Comparison of ENCODE assay signal across 24 cellular contexts in genomic region chr11:34002420-34002819, GRCh38. TPM values are rescaled to one million over a fixed set of nuclear protein-coding genes. Genes with fewer than 3 reads are reported as not detected.
DNase-seq lines count a peak whose midpoint lies in the region; ATAC-seq, FAIRE-seq and TF ChIP-seq lines count a peak whose summit lies in the region.
"Had no signal": no experiment of that assay in that cellular context is flagged by ENCODE, and none has a peak within 500 bp of the region (broad histone marks: within the 10 kb centered on the region; RNA-seq: fewer than 3 reads in every experiment).

No MANE protein-coding gene starts in this region.

- peak; percentile 50 for DNase-seq in D341Med (ENCODE audit: low spot score)
- peak; percentile 22 for DNase-seq in SK-N-DZ (ENCODE audit: low spot score)
- DNase-seq in osteocyte (ENCODE audit: extremely low spot score, unreplicated experiment), result peak; percentile 8
- DNase-seq in HTR-8/SVneo (ENCODE audit: insufficient read length, low spot score), result no peak
- DNase-seq in SHP77 (lab: John Stamatoyannopoulos, UW), result no peak
- DNase-seq in stimulated activated naive B cell treated with anti-CD40 and anti-IgM and Interleukin-4, amounts not matched to agents 10 μg/mL and 1 μg/mL and 100 μg/mL, for 72 hours, result no peak
- DNase-seq: activated CD4-positive, alpha-beta T cell treated with anti-CD3 and anti-CD28 coated beads, Interleukin-2, amount 10 ng/mL, durations not matched to agents 24 days and 14 days; activated CD8-positive, alpha-beta memory T cell treated with anti-CD3 and anti-CD28 coated beads, Interleukin-2, amount 50 U/mL, for 48 hours; activated effector memory CD4-positive, alpha-beta T cell treated with anti-CD3 and anti-CD28 coated beads, Interleukin-2, amount 50 U/mL, for 16 hours; amniotic stem cell; central memory CD4-positive, alpha-beta T cell; effector CD4-positive, alpha-beta T cell; GF-D8; lower lobe of right lung; NCI-H1417 treated with DMSO at 0.1 percent for 48 hours; NCI-H226; OCI-M1; ovary; sigmoid colon; stimulated activated CD4-positive, alpha-beta T cell treated with anti-CD3 and anti-CD28 coated beads, Interleukin-2, amount 100 ng/mL, for 24 hours; T-helper 9 cell had no signal

- no peak overlapping the region for H3K4me3 Mint-ChIP-seq in osteocyte (ENCODE audit: unreplicated experiment)
- H3K4me3 Mint-ChIP-seq in stimulated activated naive B cell treated with anti-CD40 and anti-IgM and Interleukin-4, amounts not matched to agents 10 μg/mL and 1 μg/mL and 100 μg/mL, for 72 hours, result no peak overlapping the region
- H3K4me3 Mint-ChIP-seq: activated CD4-positive, alpha-beta T cell treated with anti-CD3 and anti-CD28 coated beads, Interleukin-2, amount 10 ng/mL, durations not matched to agents 24 days and 14 days had no signal

- no peak for TF ChIP-seq EP300 in Ishikawa (IDR thresholded peaks at IDR 0.05; ENCODE audit: borderline replicate concordance)

- no peak overlapping the region for H3K27ac Mint-ChIP-seq in osteocyte (ENCODE audit: unreplicated experiment)
- no peak overlapping the region for H3K27ac Mint-ChIP-seq in stimulated activated naive B cell treated with anti-CD40 and anti-IgM and Interleukin-4, amounts not matched to agents 10 μg/mL and 1 μg/mL and 100 μg/mL, for 72 hours
- H3K27ac Mint-ChIP-seq: activated CD4-positive, alpha-beta T cell treated with anti-CD3 and anti-CD28 coated beads, Interleukin-2, amount 10 ng/mL, durations not matched to agents 24 days and 14 days had no signal

- H3K4me1 Mint-ChIP-seq in osteocyte (ENCODE audit: unreplicated experiment), result peaks cover 5% of the 10 kb centered on the region
- H3K4me1 Mint-ChIP-seq in stimulated activated naive B cell treated with anti-CD40 and anti-IgM and Interleukin-4, amounts not matched to agents 10 μg/mL and 1 μg/mL and 100 μg/mL, for 72 hours, result peaks cover under 1 to 3% of the 10 kb centered on the region in 2 donors

- FAIRE-seq in HTR-8/SVneo (lab: Jason Lieb, UNC), result no peak
- FAIRE-seq: GM12878 had no signal

- H3K27me3 Mint-ChIP-seq in osteocyte (ENCODE audit: unreplicated experiment), result peaks cover 73% of the 10 kb centered on the region
- H3K27me3 Mint-ChIP-seq in stimulated activated naive B cell treated with anti-CD40 and anti-IgM and Interleukin-4, amounts not matched to agents 10 μg/mL and 1 μg/mL and 100 μg/mL, for 72 hours, result peaks cover 14 to 33% of the 10 kb centered on the region in 2 donors

- TF ChIP-seq RAD21 in Ishikawa (IDR thresholded peaks at IDR 0.05; ENCODE audit: low read depth), result no peak

- H3K36me3 Mint-ChIP-seq in osteocyte (ENCODE audit: unreplicated experiment), result no peaks in the 10 kb centered on the region
- no peaks in the 10 kb centered on the region for H3K36me3 Mint-ChIP-seq in stimulated activated naive B cell treated with anti-CD40 and anti-IgM and Interleukin-4, amounts not matched to agents 10 μg/mL and 1 μg/mL and 100 μg/mL, for 72 hours

- H3K9me3 Mint-ChIP-seq in osteocyte (ENCODE audit: unreplicated experiment), result no peaks in the 10 kb centered on the region
- no peaks in the 10 kb centered on the region for H3K9me3 Mint-ChIP-seq in stimulated activated naive B cell treated with anti-CD40 and anti-IgM and Interleukin-4, amounts not matched to agents 10 μg/mL and 1 μg/mL and 100 μg/mL, for 72 hours
- H3K9me3 Mint-ChIP-seq: activated CD4-positive, alpha-beta T cell treated with anti-CD3 and anti-CD28 coated beads, Interleukin-2, amount 10 ng/mL, durations not matched to agents 24 days and 14 days had no signal

- TF ChIP-seq CTCF in osteocyte (IDR thresholded peaks at IDR 0.05), result no peak

- no peak for ATAC-seq in HG02759 (IDR thresholded peaks at IDR 0.05; ENCODE audit: unreplicated experiment)
- ATAC-seq in stimulated activated naive B cell treated with anti-CD40 and anti-IgM and Interleukin-4, amounts not matched to agents 10 μg/mL and 1 μg/mL and 100 μg/mL, for 72 hours (replicated peaks), result no peak
- ATAC-seq: GM12878, lower lobe of right lung had no signal

TF ChIP-seq in Ishikawa, 13 proteins besides CTCF, POLR2A, EP300 and RAD21:
- no peak for TF ChIP-seq YY1 (IDR thresholded peaks at IDR 0.05; ENCODE audit: low read depth)
- TF ChIP-seq USF1 (IDR thresholded peaks at IDR 0.05), result peak; percentile 48

RNA-seq across cellular contexts. Expression of gene CAPRIN1, which starts 49.1 kb away (rescaled TPM):
- polyA plus RNA-seq in SK-N-DZ (2014; cell fraction: cytosol; rRNA removed), result 153 and 161 TPM in 2 replicates
- polyA plus RNA-seq in SK-N-DZ (2014; cell fraction: nucleus; rRNA removed), result 102 and 145 TPM in 2 replicates
- total RNA-seq in osteocyte, result 245 and 252 TPM in 2 replicates

Comparison
In these comparisons a context has a peak if more than half of its experiments do, and no peak if none do; other contexts are left out.
1. DNase-seq: peak in D341Med (single experiment), SK-N-DZ (single experiment) and osteocyte (single experiment); none in HTR-8/SVneo (single experiment), SHP77 (0 of 2) and stimulated activated naive B cell treated with anti-CD40 and anti-IgM and Interleukin-4, amounts not matched to agents 10 μg/mL and 1 μg/mL and 100 μg/mL, for 72 hours (single experiment).